ENCODE assay signal across 7 cellular contexts in genomic region chr14:76386922-76387782, GRCh38. TPM values are rescaled to one million over a fixed set of nuclear protein-coding genes. Genes with fewer than 3 reads are reported as not detected.
DNase-seq lines count a peak whose midpoint lies in the region; TF ChIP-seq lines count a peak whose summit lies in the region.

No MANE protein-coding gene starts in this region.

- H3K9ac ChIP-seq in neural progenitor cell: no peak overlapping the region

- peaks cover 20% of the 10 kb centered on the region for H3K4me1 Mint-ChIP-seq in neural progenitor cell

- no peak overlapping the region for H3K4me2 ChIP-seq in neural progenitor cell

- peak overlapping the region; percentile 10 for H3K4me3 Mint-ChIP-seq in neural progenitor cell

- 10 to 35% (median 11%) methylated on average over 5 to 11 of the region's 11 CpGs for WGBS in stomach, 5 donors

- H3K4me3 ChIP-seq in fibroblast of the aortic adventitia (ENCODE audit: low read depth, low read length): no peak overlapping the region
- no peak overlapping the region for H3K4me3 ChIP-seq in neural progenitor cell
- H3K4me3 ChIP-seq in stomach: no peak overlapping the region

- no peaks in the 10 kb centered on the region for H3K9me3 ChIP-seq in neural progenitor cell (ENCODE audit: low read depth)
- no peaks in the 10 kb centered on the region for H3K9me3 ChIP-seq in stomach

- peak overlapping the region; percentile 80 for H2AFZ ChIP-seq in neural progenitor cell (replicated peaks)

- H3K27me3 ChIP-seq in neural progenitor cell (peaks cover 43% of the 10 kb centered on the region), stomach (peaks cover 0 to 70% (median 23%) of the 10 kb centered on the region in 3 donors)

- no peak for TF ChIP-seq POLR2A in stomach (IDR thresholded peaks at IDR 0.05)

- no peaks in the 10 kb centered on the region for H3K36me3 Mint-ChIP-seq in neural progenitor cell

- H3K4me1 ChIP-seq in neural progenitor cell: peaks cover 7% of the 10 kb centered on the region
- no peaks in the 10 kb centered on the region for H3K4me1 ChIP-seq in stomach

- peak in 58 of 76 experiments; percentile 3 to 67 (median 33) for DNase-seq in HUDEP-2 (lab: John Stamatoyannopoulos, UW; ENCODE audit: unreplicated experiment in 76 of 76)
- DNase-seq in OCI-M2 (lab: John Stamatoyannopoulos, UW; ENCODE audit: unreplicated experiment): peak; percentile 8
- peak; percentile 84 to 85 for DNase-seq in activated T-cell treated with anti-CD3 and anti-CD28 coated beads, Interleukin-2, amount 50 U/mL, for 48 hours
- peak; percentile 68 for DNase-seq in fibroblast of the aortic adventitia (ENCODE audit: low read depth)
- peak; percentile 88 for DNase-seq in neural progenitor cell (ENCODE audit: low spot score)
- DNase-seq in stomach: peak; percentile 65

- peaks cover 3% of the 10 kb centered on the region for H3K27me3 Mint-ChIP-seq in neural progenitor cell (ENCODE audit: insufficient read depth, low read depth)

- TF ChIP-seq CTCF in GM12873 (IDR thresholded peaks at IDR 0.05; ENCODE audit: insufficient read depth, low read depth, low read length, missing control alignments) (peak; percentile 99), fibroblast of the aortic adventitia (IDR thresholded peaks at IDR 0.05; ENCODE audit: insufficient read depth, low read length) (peak; percentile 99), neural progenitor cell (IDR thresholded peaks at IDR 0.05) (peak; percentile 98), stomach (IDR thresholded peaks at IDR 0.05) (peak in 5 of 7 experiments; percentile 50 to 86 (median 83))

- no peaks in the 10 kb centered on the region for H3K79me2 ChIP-seq in neural progenitor cell (ENCODE audit: low read depth)

- H3K9me3 Mint-ChIP-seq in neural progenitor cell: no peaks in the 10 kb centered on the region

- H3K27ac ChIP-seq in neural progenitor cell (no peak overlapping the region), stomach (no peak overlapping the region)

- TF ChIP-seq EP300 in stomach (IDR thresholded peaks at IDR 0.05): no peak

- H3K27ac Mint-ChIP-seq in neural progenitor cell: peak overlapping the region; percentile 2

- no peaks in the 10 kb centered on the region for H3F3A ChIP-seq in neural progenitor cell (ENCODE audit: low read depth)

- H3K36me3 ChIP-seq in neural progenitor cell (no peaks in the 10 kb centered on the region), stomach (no peaks in the 10 kb centered on the region)

- intact Hi-C loops in stomach (cut with DNase I; ENCODE audit: low total_unique reads): no loop called here

- no peaks in the 10 kb centered on the region for H4K20me1 ChIP-seq in neural progenitor cell (ENCODE audit: low read depth)

RNA-seq across cellular contexts. Expression of gene ESRRB, which starts 11.2 kb away (rescaled TPM):
- total RNA-seq in fibroblast of the aortic adventitia (ENCODE audit: low replicate concordance) (not detected in 2 replicates), neural progenitor cell (ENCODE audit: low replicate concordance) (1.2 and 1.3 TPM in 2 replicates), stomach (1 to 10 TPM in 2 of 5 donors, under 1 TPM in 1, not detected in 2; 0.58 to 4.0 (median 2.6) TPM)
- polyA plus RNA-seq in stomach: 1 to 10 TPM; 3.7 to 4.6 (median 4.5) TPM

Comparison
In these comparisons a context has a peak if more than half of its experiments do, and no peak if none do; other contexts are left out.
1. DNase-seq: peak in every context shown above with its lines; median percentile 88 in neural progenitor cell; 84 in activated T-cell treated with anti-CD3 and anti-CD28 coated beads, Interleukin-2, amount 50 U/mL, for 48 hours; 68 in fibroblast of the aortic adventitia; 65 in stomach; 33 in HUDEP-2; 8 in OCI-M2.